Comparison of ENCODE assay signal across 1 cellular context in genomic region chr16:30901201-30902069, GRCh38.
A peak's percentile ranks its signal among the peaks of the same experiment; 100 is the strongest.
TF ChIP-seq lines count a peak whose summit lies in the region.

No MANE protein-coding gene starts in this region.

TF ChIP-seq in K562, 482 proteins besides CTCF, POLR2A, EP300 and RAD21 (continued from another document):
- TF ChIP-seq ZBTB11 (CRISPR knock-in tag; IDR thresholded peaks at IDR 0.05) (no peak), KLF16 (IDR thresholded peaks at IDR 0.05) (peak; percentile 16; the same call in 1 of the 2 replicates), DLX4 (CRISPR knock-in tag; IDR thresholded peaks at IDR 0.05) (no peak), ATF3 (IDR thresholded peaks at IDR 0.05) (peak; percentile 30; the same call in 1 of the 2 replicates), ATF3 (CRISPR knock-in tag; conservative IDR thresholded peaks at IDR 0.05) (no peak), SNIP1 (IDR thresholded peaks at IDR 0.05; ENCODE audit: low read depth) (no peak), HDAC8 (tag; IDR thresholded peaks at IDR 0.05) (no peak), HDGF (IDR thresholded peaks at IDR 0.05) (0 out of 2 replicates have a peak, but pooled peaks have one; percentile 11), E4F1 (CRISPR knock-in tag; IDR thresholded peaks at IDR 0.05; ENCODE audit: borderline replicate concordance) (no peak), ZKSCAN8 (CRISPR knock-in tag; IDR thresholded peaks at IDR 0.05) (no peak), ARHGAP35 (IDR thresholded peaks at IDR 0.05; ENCODE audit: partially characterized antibody) (no peak), ZNF609 (CRISPR knock-in tag; IDR thresholded peaks at IDR 0.05; ENCODE audit: borderline replicate concordance) (no peak), ZNF79 (CRISPR knock-in tag; IDR thresholded peaks at IDR 0.05; ENCODE audit: low read depth) (no peak), EGR1 (conservative IDR thresholded peaks at IDR 0.05) (no peak), SPI1 (IDR thresholded peaks at IDR 0.05; ENCODE audit: borderline replicate concordance, low read depth, low read length) (peak; percentile 19; the same call in 1 of the 2 replicates), HNRNPK (IDR thresholded peaks at IDR 0.05; ENCODE audit: low read depth, low read length, poor library complexity, severe bottlenecking) (no peak), MECOM (CRISPR knock-in tag; IDR thresholded peaks at IDR 0.05) (no peak), SMARCE1 (IDR thresholded peaks at IDR 0.05) (0 out of 2 replicates have a peak, but pooled peaks have one; percentile 16), PHF8 (IDR thresholded peaks at IDR 0.05; ENCODE audit: borderline replicate concordance, low read length) (no peak), VEZF1 (CRISPR knock-in tag; IDR thresholded peaks at IDR 0.05) (no peak), NR1H2 (CRISPR knock-in tag; IDR thresholded peaks at IDR 0.05) (no peak), KDM4B (IDR thresholded peaks at IDR 0.05; ENCODE audit: borderline replicate concordance in 2 of 2, low read depth in 1 of 2) (no peak), ZNF695 (CRISPR knock-in tag; IDR thresholded peaks at IDR 0.05) (no peak), ZFX (CRISPR knock-in tag; IDR thresholded peaks at IDR 0.05) (no peak), ZBTB33 (CRISPR knock-in tag; IDR thresholded peaks at IDR 0.05) (0 out of 2 replicates have a peak, but pooled peaks have one; percentile 14)
